In the genomic region with DNA sequence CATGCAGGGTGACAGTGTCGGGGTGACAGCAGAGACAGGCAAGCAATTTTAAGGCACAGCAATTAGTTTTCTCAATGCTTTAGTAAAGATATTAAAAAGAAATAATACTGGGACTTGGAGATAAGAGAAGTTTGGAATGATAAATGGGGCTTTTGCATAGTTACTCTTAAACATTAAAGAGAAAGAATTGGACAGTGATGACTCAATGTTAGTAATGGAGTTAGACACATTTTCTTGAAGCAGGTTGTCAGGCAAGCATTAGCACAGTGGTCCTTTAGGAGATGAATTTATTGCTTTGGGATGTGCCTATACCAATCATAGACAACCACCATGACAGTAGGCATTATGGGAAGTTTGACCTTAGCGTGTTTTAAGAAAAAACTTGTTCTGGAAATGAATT, we compare ENCODE assay signal across 24 cellular contexts.
DNase-seq lines count a peak whose midpoint lies in the region; ATAC-seq, FAIRE-seq and TF ChIP-seq lines count a peak whose summit lies in the region.
"Had no signal": no experiment of that assay in that cellular context is flagged by ENCODE, and none has a peak within 500 bp of the region (broad histone marks: within the 10 kb centered on the region; RNA-seq: fewer than 3 reads in every experiment).

No MANE protein-coding gene starts in this region.

- no peaks in the 10 kb centered on the region for H3K4me1 Mint-ChIP-seq in astrocyte (ENCODE audit: low read depth, unreplicated experiment)
- H3K4me1 Mint-ChIP-seq: B cell; CD14-positive monocyte; CD8-positive, alpha-beta memory T cell; IgD-negative memory B cell had no signal

- TF ChIP-seq CTCF in astrocyte (IDR thresholded peaks at IDR 0.05; ENCODE audit: insufficient read depth, low read depth, low read length) (no peak), upper lobe of left lung (IDR thresholded peaks at IDR 0.05) (no peak)

- DNase-seq in M059J (ENCODE audit: low read depth) (peak; percentile 36), astrocyte (ENCODE audit: low read depth) (peak; percentile 73), iris pigment epithelial cell (ENCODE audit: low read depth) (peak; percentile 21), upper lobe of left lung (no peak), DMS153 treated with DMSO at 0.1 percent for 48 hours (lab: John Stamatoyannopoulos, UW; ENCODE audit: unreplicated experiment) (no peak), DMS79 treated with DMSO at 0.1 percent for 48 hours (lab: John Stamatoyannopoulos, UW) (no peak)
- no peak for DNase-seq in activated T-cell treated with anti-CD3 and anti-CD28 coated beads, Interleukin-2, amount 50 U/mL, for 1 hour
- DNase-seq: Calu3; CD8-positive, alpha-beta memory T cell; DMS153; H7; NCI-H1048; NCI-H1417; NCI-H1694 treated with DMSO at 0.1 percent for 48 hours; NCI-H2081; NCI-H2171; NCI-H345; NCI-H510A treated with DMSO at 0.1 percent for 48 hours had no signal

- ATAC-seq in upper lobe of left lung (ENCODE audit: low FRiP score in 2 of 2) (no peak), HG02938 (IDR thresholded peaks at IDR 0.05; ENCODE audit: unreplicated experiment) (no peak)

- WGBS in upper lobe of left lung, 2 donors: 80 to 94% methylated on average over 2 of the region's 2 CpGs

- no peak for TF ChIP-seq POLR2A in upper lobe of left lung (IDR thresholded peaks at IDR 0.05)

- peaks cover 23% of the 10 kb centered on the region for H3K36me3 Mint-ChIP-seq in astrocyte (ENCODE audit: low read depth, unreplicated experiment)
- H3K36me3 Mint-ChIP-seq: CD14-positive monocyte had no signal

- H3K9me3 Mint-ChIP-seq in astrocyte (ENCODE audit: unreplicated experiment): no peaks in the 10 kb centered on the region
- H3K9me3 Mint-ChIP-seq: CD14-positive monocyte; CD8-positive, alpha-beta memory T cell; IgD-negative memory B cell had no signal

- H3K4me2 ChIP-seq in astrocyte (ENCODE audit: low read length): no peak overlapping the region
- H3K4me2 ChIP-seq: KMS-11 had no signal

- no peak for TF ChIP-seq EP300 in upper lobe of left lung (IDR thresholded peaks at IDR 0.05)

- H3K27me3 ChIP-seq in astrocyte (ENCODE audit: insufficient read depth, low read length): no peaks in the 10 kb centered on the region
- no peaks in the 10 kb centered on the region for H3K27me3 ChIP-seq in upper lobe of left lung

- H4K20me1 ChIP-seq in astrocyte (ENCODE audit: insufficient read depth, low read length): no peaks in the 10 kb centered on the region

- no peak overlapping the region for H3K4me3 Mint-ChIP-seq in astrocyte (ENCODE audit: unreplicated experiment)
- H3K4me3 Mint-ChIP-seq: B cell; CD14-positive monocyte; CD8-positive, alpha-beta memory T cell; IgD-negative memory B cell had no signal

- H3K4me1 ChIP-seq in astrocyte (ENCODE audit: insufficient read depth, low read length) (peaks cover 5% of the 10 kb centered on the region), upper lobe of left lung (peaks cover 0 to 25% (median 4%) of the 10 kb centered on the region in 4 donors)

- H3K79me2 ChIP-seq in astrocyte (ENCODE audit: insufficient read depth, low read length): no peaks in the 10 kb centered on the region

- H3K36me3 ChIP-seq in astrocyte (ENCODE audit: insufficient read depth, low read length) (peaks cover 2% of the 10 kb centered on the region), upper lobe of left lung (peaks cover 4 to 67% (median 28%) of the 10 kb centered on the region in 4 donors)

- no peaks in the 10 kb centered on the region for H3K27me3 Mint-ChIP-seq in astrocyte (ENCODE audit: low read depth, unreplicated experiment)
- H3K27me3 Mint-ChIP-seq: CD8-positive, alpha-beta memory T cell had no signal

- no peak for FAIRE-seq in astrocyte (lab: Jason Lieb, UNC)
- FAIRE-seq: G401.6 had no signal

- no peak overlapping the region for H3K27ac Mint-ChIP-seq in astrocyte (ENCODE audit: unreplicated experiment)
- H3K27ac Mint-ChIP-seq: B cell, CD14-positive monocyte, IgD-negative memory B cell had no signal

- no peak overlapping the region for H2AFZ ChIP-seq in astrocyte (ENCODE audit: low read depth, low read length)

- H3K27ac ChIP-seq in astrocyte (ENCODE audit: low read depth, low read length) (no peak overlapping the region), upper lobe of left lung (peak overlapping the region in 1 of 4 donors; percentile 61)
- H3K27ac ChIP-seq: KMS-11 had no signal

- no peak overlapping the region for H3K4me3 ChIP-seq in astrocyte (ENCODE audit: insufficient read depth, low read depth, low read length)
- peak overlapping the region in 3 of 4 donors; percentile 5 to 36 (median 22) for H3K4me3 ChIP-seq in upper lobe of left lung

- H3K9ac ChIP-seq in astrocyte (ENCODE audit: low read length): no peak overlapping the region
- H3K9ac ChIP-seq: KMS-11 had no signal

- H3K9me3 ChIP-seq in astrocyte (ENCODE audit: insufficient read depth, low read depth, low read length) (no peaks in the 10 kb centered on the region), upper lobe of left lung (no peaks in the 10 kb centered on the region)

Comparison
In these comparisons a context has a peak if more than half of its experiments do, and no peak if none do; other contexts are left out.
1. DNase-seq: peak in M059J (single experiment), astrocyte (single experiment) and iris pigment epithelial cell (single experiment); none in upper lobe of left lung (0 of 2), DMS153 treated with DMSO at 0.1 percent for 48 hours (single experiment), DMS79 treated with DMSO at 0.1 percent for 48 hours (single experiment) and activated T-cell treated with anti-CD3 and anti-CD28 coated beads, Interleukin-2, amount 50 U/mL, for 1 hour (single experiment).